ENCODE assay signal across 2 cellular contexts in the genomic region with DNA sequence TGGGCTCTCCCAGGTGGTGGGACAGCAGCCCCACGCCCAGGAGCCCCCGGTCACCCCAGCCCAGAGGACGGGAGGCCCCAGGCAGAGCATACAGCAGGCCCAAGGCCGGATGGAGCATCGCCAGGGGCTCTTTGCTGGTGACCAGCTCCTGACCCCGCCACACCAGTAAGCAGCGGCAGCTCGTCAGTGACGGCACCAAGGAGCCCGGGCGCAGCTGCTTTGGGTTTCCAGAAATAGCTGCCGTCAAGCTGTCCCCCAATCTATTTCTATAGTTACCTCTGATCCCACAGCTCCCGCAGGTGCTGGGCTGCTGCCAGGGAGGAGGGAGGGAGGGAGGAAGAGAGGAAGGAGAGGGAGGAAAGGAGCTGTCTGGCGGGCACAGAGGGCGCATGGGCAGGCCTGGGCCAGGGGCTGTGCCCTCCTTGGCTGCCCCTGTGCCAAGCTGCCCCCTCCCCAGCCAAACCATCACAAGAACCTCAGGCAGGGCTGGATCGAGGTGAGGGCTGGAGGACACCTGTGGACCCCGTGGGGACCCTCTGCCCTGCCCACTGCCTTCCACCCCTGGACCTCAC.
TF ChIP-seq lines count a peak whose summit lies in the region.

No MANE protein-coding gene starts in this region.

TF ChIP-seq in SK-N-SH, 30 proteins besides CTCF, POLR2A, EP300 and RAD21 (continued from another document):
- TF ChIP-seq, protein P1, sequence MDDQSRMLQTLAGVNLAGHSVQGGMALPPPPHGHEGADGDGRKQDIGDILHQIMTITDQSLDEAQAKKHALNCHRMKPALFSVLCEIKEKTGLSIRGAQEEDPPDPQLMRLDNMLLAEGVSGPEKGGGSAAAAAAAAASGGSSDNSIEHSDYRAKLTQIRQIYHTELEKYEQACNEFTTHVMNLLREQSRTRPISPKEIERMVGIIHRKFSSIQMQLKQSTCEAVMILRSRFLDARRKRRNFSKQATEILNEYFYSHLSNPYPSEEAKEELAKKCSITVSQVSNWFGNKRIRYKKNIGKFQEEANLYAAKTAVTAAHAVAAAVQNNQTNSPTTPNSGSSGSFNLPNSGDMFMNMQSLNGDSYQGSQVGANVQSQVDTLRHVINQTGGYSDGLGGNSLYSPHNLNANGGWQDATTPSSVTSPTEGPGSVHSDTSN (IDR thresholded peaks at IDR 0.05), result no peak
- TF ChIP-seq NFIC (IDR thresholded peaks at IDR 0.05; ENCODE audit: borderline replicate concordance), result no peak
- TF ChIP-seq FOXM1 (IDR thresholded peaks at IDR 0.05; ENCODE audit: low read depth), result no peak
- no peak for TF ChIP-seq GATA2 (CRISPR knock-in tag; IDR thresholded peaks at IDR 0.05)
- TF ChIP-seq TCF12 (IDR thresholded peaks at IDR 0.05), result no peak
- no peak for TF ChIP-seq CHD2 (IDR thresholded peaks at IDR 0.05; ENCODE audit: low read length, partially characterized antibody)
- no peak for TF ChIP-seq FOXJ3 (CRISPR knock-in tag; IDR thresholded peaks at IDR 0.05)
- TF ChIP-seq RCOR1 (IDR thresholded peaks at IDR 0.05; ENCODE audit: low read length), result no peak
- TF ChIP-seq JUND (IDR thresholded peaks at IDR 0.05), result no peak
- no peak for TF ChIP-seq FOSL2 (IDR thresholded peaks at IDR 0.05; ENCODE audit: borderline replicate concordance, low read depth)
- TF ChIP-seq NRF1 (IDR thresholded peaks at IDR 0.05; ENCODE audit: low read depth, low read length), result no peak
- no peak for TF ChIP-seq SMC3 (IDR thresholded peaks at IDR 0.05; ENCODE audit: low read depth, low read length)
- TF ChIP-seq, protein P2, sequence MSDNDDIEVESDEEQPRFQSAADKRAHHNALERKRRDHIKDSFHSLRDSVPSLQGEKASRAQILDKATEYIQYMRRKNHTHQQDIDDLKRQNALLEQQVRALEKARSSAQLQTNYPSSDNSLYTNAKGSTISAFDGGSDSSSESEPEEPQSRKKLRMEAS (IDR thresholded peaks at IDR 0.05; ENCODE audit: low read depth), result no peak
- no peak for TF ChIP-seq SIN3A (IDR thresholded peaks at IDR 0.05; ENCODE audit: borderline replicate concordance, low read depth, low read length)

TF ChIP-seq in SK-N-SH treated with all-trans-retinoic acid at 6 μM for 48 hours, 23 proteins besides CTCF, POLR2A, EP300 and RAD21 (continued from another document):
- TF ChIP-seq, protein P3, sequence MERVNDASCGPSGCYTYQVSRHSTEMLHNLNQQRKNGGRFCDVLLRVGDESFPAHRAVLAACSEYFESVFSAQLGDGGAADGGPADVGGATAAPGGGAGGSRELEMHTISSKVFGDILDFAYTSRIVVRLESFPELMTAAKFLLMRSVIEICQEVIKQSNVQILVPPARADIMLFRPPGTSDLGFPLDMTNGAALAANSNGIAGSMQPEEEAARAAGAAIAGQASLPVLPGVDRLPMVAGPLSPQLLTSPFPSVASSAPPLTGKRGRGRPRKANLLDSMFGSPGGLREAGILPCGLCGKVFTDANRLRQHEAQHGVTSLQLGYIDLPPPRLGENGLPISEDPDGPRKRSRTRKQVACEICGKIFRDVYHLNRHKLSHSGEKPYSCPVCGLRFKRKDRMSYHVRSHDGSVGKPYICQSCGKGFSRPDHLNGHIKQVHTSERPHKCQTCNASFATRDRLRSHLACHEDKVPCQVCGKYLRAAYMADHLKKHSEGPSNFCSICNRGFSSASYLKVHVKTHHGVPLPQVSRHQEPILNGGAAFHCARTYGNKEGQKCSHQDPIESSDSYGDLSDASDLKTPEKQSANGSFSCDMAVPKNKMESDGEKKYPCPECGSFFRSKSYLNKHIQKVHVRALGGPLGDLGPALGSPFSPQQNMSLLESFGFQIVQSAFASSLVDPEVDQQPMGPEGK (CRISPR knock-in tag; IDR thresholded peaks at IDR 0.05; ENCODE audit: borderline replicate concordance), result no peak
- TF ChIP-seq ZFP30 (CRISPR knock-in tag; IDR thresholded peaks at IDR 0.05) (no peak), TOX (CRISPR knock-in tag; IDR thresholded peaks at IDR 0.05; ENCODE audit: borderline replicate concordance) (no peak), SNAI2 (CRISPR knock-in tag; IDR thresholded peaks at IDR 0.05) (no peak), ARNTL (CRISPR knock-in tag; IDR thresholded peaks at IDR 0.05; ENCODE audit: borderline replicate concordance, low read depth) (no peak), ISL1 (CRISPR knock-in tag; IDR thresholded peaks at IDR 0.05) (no peak)
- TF ChIP-seq, protein P4, sequence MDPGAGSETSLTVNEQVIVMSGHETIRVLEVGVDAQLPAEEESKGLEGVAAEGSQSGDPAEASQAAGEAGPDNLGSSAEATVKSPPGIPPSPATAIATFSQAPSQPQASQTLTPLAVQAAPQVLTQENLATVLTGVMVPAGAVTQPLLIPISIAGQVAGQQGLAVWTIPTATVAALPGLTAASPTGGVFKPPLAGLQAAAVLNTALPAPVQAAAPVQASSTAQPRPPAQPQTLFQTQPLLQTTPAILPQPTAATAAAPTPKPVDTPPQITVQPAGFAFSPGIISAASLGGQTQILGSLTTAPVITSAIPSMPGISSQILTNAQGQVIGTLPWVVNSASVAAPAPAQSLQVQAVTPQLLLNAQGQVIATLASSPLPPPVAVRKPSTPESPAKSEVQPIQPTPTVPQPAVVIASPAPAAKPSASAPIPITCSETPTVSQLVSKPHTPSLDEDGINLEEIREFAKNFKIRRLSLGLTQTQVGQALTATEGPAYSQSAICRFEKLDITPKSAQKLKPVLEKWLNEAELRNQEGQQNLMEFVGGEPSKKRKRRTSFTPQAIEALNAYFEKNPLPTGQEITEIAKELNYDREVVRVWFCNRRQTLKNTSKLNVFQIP (CRISPR knock-in tag; IDR thresholded peaks at IDR 0.05; ENCODE audit: borderline replicate concordance, low read depth), result no peak
